In the genomic region with DNA sequence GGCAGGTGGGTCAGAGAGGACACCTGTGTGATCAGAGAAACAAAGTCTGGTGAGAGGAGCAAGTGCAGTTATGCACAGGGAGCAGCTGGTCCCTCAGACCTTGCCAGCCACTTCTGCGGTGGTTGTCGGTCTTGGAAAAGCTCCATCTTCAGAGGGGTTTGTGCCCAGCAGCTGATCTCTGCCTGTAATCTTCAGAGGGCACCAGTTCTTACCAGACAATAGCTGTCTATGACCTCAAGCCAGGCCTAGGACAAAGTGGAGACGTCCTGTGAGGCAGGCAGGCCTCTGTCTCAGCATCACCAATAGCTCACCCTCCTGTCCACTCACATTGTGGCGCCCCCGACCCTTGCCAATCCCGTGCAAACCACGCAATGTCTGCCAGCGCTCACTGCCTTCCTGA, we compare ENCODE assay signal across 21 cellular contexts.
DNase-seq lines count a peak whose midpoint lies in the region; ATAC-seq and TF ChIP-seq lines count a peak whose summit lies in the region.
"Had no signal": no experiment of that assay in that cellular context is flagged by ENCODE, and none has a peak within 500 bp of the region (broad histone marks: within the 10 kb centered on the region; RNA-seq: fewer than 3 reads in every experiment).

No MANE protein-coding gene starts in this region.

- TF ChIP-seq CTCF in MCF 10A (IDR thresholded peaks at IDR 0.05; ENCODE audit: unreplicated experiment) (no peak), breast epithelium (IDR thresholded peaks at IDR 0.05) (no peak), nephron progenitor cell (IDR thresholded peaks at IDR 0.05) (no peak), upper lobe of right lung (IDR thresholded peaks at IDR 0.05) (no peak), esophagus squamous epithelium (IDR thresholded peaks at IDR 0.05) (no peak)

- intact Hi-C loops in MCF 10A (cut with micrococcal nuclease), result no loop called here
- intact Hi-C loops in breast epithelium (cut with DNase I; ENCODE audit: low total_unique reads), result no loop called here
- intact Hi-C loops in upper lobe of right lung (cut with DNase I), result no loop called here
- intact Hi-C loops in esophagus squamous epithelium (cut with DNase I), result no loop called here

- no peaks in the 10 kb centered on the region for H3K36me3 ChIP-seq in breast epithelium
- H3K36me3 ChIP-seq in upper lobe of right lung, result no peaks in the 10 kb centered on the region
- H3K36me3 ChIP-seq in esophagus squamous epithelium, result no peaks in the 10 kb centered on the region

- no TSS peak for BruUV-seq in MCF 10A (replicated peaks; lab: Mats Ljungman, UMichigan)

- TF ChIP-seq POLR2A in breast epithelium (IDR thresholded peaks at IDR 0.05), result no peak
- TF ChIP-seq POLR2A in esophagus squamous epithelium (IDR thresholded peaks at IDR 0.05), result no peak

- CTCF ChIA-PET in MCF 10A (lab: Yijun Ruan, JAX), result no interaction called here

- H3K27ac ChIP-seq in breast epithelium, result no peak overlapping the region
- peak overlapping the region; percentile 42 for H3K27ac ChIP-seq in layer of hippocampus (ENCODE audit: low read depth, low read length)
- H3K27ac ChIP-seq in upper lobe of right lung, result peak overlapping the region; percentile 30
- H3K27ac ChIP-seq in esophagus squamous epithelium, result peak overlapping the region in 1 of 4 donors; percentile 14
- H3K27ac ChIP-seq: 22Rv1, C4-2B had no signal

- H3K36me3 Mint-ChIP-seq in MCF 10A (ENCODE audit: insufficient read depth, unreplicated experiment), result no peaks in the 10 kb centered on the region
- no peaks in the 10 kb centered on the region for H3K36me3 Mint-ChIP-seq in nephron progenitor cell (ENCODE audit: low read depth)

- H3K4me3 Mint-ChIP-seq in MCF 10A (ENCODE audit: unreplicated experiment) (no peak overlapping the region), nephron progenitor cell (no peak overlapping the region)
- H3K4me3 Mint-ChIP-seq: CD4-positive, alpha-beta T cell; HFFc6 had no signal

- H3K4me3 ChIP-seq in breast epithelium, result no peak overlapping the region
- no peak overlapping the region for H3K4me3 ChIP-seq in upper lobe of right lung
- no peak overlapping the region for H3K4me3 ChIP-seq in esophagus squamous epithelium
- H3K4me3 ChIP-seq: A549 had no signal

- H3K9me3 Mint-ChIP-seq in MCF 10A (ENCODE audit: unreplicated experiment), result no peaks in the 10 kb centered on the region
- H3K9me3 Mint-ChIP-seq in nephron progenitor cell, result no peaks in the 10 kb centered on the region
- H3K9me3 Mint-ChIP-seq: CD4-positive, alpha-beta T cell; HFFc6 had no signal

- ATAC-seq in upper lobe of right lung, result no peak
- ATAC-seq: A549, HCT116 had no signal

- DNase-seq in MCF 10A (ENCODE audit: unreplicated experiment) (no peak), breast epithelium (ENCODE audit: low spot score in 2 of 2) (no peak), nephron progenitor cell (no peak), upper lobe of right lung (no peak), NCI-H2029 (lab: John Stamatoyannopoulos, UW) (no peak), esophagus squamous epithelium (lab: John Stamatoyannopoulos, UW) (no peak)
- no peak for DNase-seq in stimulated activated CD4-positive, alpha-beta T cell treated with anti-CD3 and anti-CD28 coated beads, Interleukin-1b, Interleukin-23, amount 100 ng/mL, for 48 hours
- DNase-seq: AML-193; Caco-2; CD4-positive, alpha-beta T cell; DMS153; DMS79; GDM1; GOT3; H7; HFFc6 had no signal

- WGBS in esophagus squamous epithelium, 2 donors, result 89 to 100% methylated on average over 6 to 8 of the region's 8 CpGs

- H3K9me3 ChIP-seq in breast epithelium (no peaks in the 10 kb centered on the region), upper lobe of right lung (no peaks in the 10 kb centered on the region), esophagus squamous epithelium (no peaks in the 10 kb centered on the region)
- H3K9me3 ChIP-seq: A549, Caco-2 had no signal

- no peaks in the 10 kb centered on the region for H3K27me3 ChIP-seq in breast epithelium
- H3K27me3 ChIP-seq in layer of hippocampus (ENCODE audit: control insufficient read depth, insufficient read depth, low read length), result no peaks in the 10 kb centered on the region
- H3K27me3 ChIP-seq in upper lobe of right lung, result no peaks in the 10 kb centered on the region
- peaks cover 0 to 9% (median 0%) of the 10 kb centered on the region in 4 donors for H3K27me3 ChIP-seq in esophagus squamous epithelium

- H3K4me1 ChIP-seq in breast epithelium, result no peaks in the 10 kb centered on the region
- H3K4me1 ChIP-seq in upper lobe of right lung, result peaks cover 47% of the 10 kb centered on the region
- peaks cover 9 to 64% (median 41%) of the 10 kb centered on the region in 3 donors for H3K4me1 ChIP-seq in esophagus squamous epithelium

- POLR2A ChIA-PET in MCF 10A (lab: Yijun Ruan, JAX), result interaction anchor here (0.8 kb wide), 1 partner anchor 9 kb away, joined by 3 read pairs; no protein-coding TSS in a partner anchor

- H3K27ac Mint-ChIP-seq in MCF 10A (ENCODE audit: low read depth, unreplicated experiment) (peak overlapping the region; percentile 39), nephron progenitor cell (peak overlapping the region; percentile 25)
- H3K27ac Mint-ChIP-seq: CD4-positive, alpha-beta T cell; HFFc6 had no signal

- H3K4me1 Mint-ChIP-seq in MCF 10A (ENCODE audit: insufficient read depth, unreplicated experiment), result peaks cover 12% of the 10 kb centered on the region
- peaks cover 37% of the 10 kb centered on the region for H3K4me1 Mint-ChIP-seq in nephron progenitor cell

- H3K27me3 Mint-ChIP-seq in MCF 10A (ENCODE audit: insufficient read depth, unreplicated experiment), result no peaks in the 10 kb centered on the region
- peaks cover 26% of the 10 kb centered on the region for H3K27me3 Mint-ChIP-seq in nephron progenitor cell (ENCODE audit: low read depth, poor library complexity)
- H3K27me3 Mint-ChIP-seq: CD4-positive, alpha-beta T cell had no signal

Comparison
In these comparisons a context has a peak if more than half of its experiments do, and no peak if none do; other contexts are left out.
1. H3K27ac ChIP-seq: peak in layer of hippocampus (single experiment) and upper lobe of right lung (single experiment); none in breast epithelium (0 of 2).